Comparison of ENCODE assay signal across 9 cellular contexts in genomic region chr12:93773122-93773871, GRCh38.
DNase-seq lines count a peak whose midpoint lies in the region; ATAC-seq and FAIRE-seq lines count a peak whose summit lies in the region.
"Had no signal": no experiment of that assay in that cellular context is flagged by ENCODE, and none has a peak within 500 bp of the region (broad histone marks: within the 10 kb centered on the region; RNA-seq: fewer than 3 reads in every experiment).

No MANE protein-coding gene starts in this region.

- H3K9me3 Mint-ChIP-seq in T-cell, result peaks cover 0 to 6% (median 5%) of the 10 kb centered on the region in 3 donors

- CTCF ChIA-PET in T-cell (lab: Charles Lee), result no interaction called here

- H3K36me3 Mint-ChIP-seq in T-cell, result peaks cover 17% of the 10 kb centered on the region

- POLR2A ChIA-PET in T-cell (lab: Charles Lee), result interaction anchor here in 1 of 2 donors (0.6 to 0.7 kb wide), 2 partner anchors 387 to 1130 kb away, joined by 3 to 13 read pairs; no protein-coding TSS in a partner anchor

- ATAC-seq in T-cell (replicated peaks in 1 of 4) (peak; percentile 9 to 84 (median 40)), GM21717 (IDR thresholded peaks at IDR 0.05; ENCODE audit: unreplicated experiment) (no peak)
- ATAC-seq: Panc1 had no signal

- H3K4me1 Mint-ChIP-seq in T-cell, result peaks cover 23 to 41% (median 32%) of the 10 kb centered on the region in 3 donors

- peak; percentile 46 for FAIRE-seq in HTR-8/SVneo (lab: Jason Lieb, UNC)
- FAIRE-seq: GM18507 had no signal

- H3K27ac Mint-ChIP-seq in T-cell, result peak overlapping the region; percentile 47 to 64

- no peaks in the 10 kb centered on the region for H3K27me3 Mint-ChIP-seq in T-cell

- no peak overlapping the region for H3K4me3 Mint-ChIP-seq in T-cell

- DNase-seq in HTR-8/SVneo (ENCODE audit: insufficient read length, low spot score), result no peak
- peak in 22 of 34 experiments; percentile 5 to 54 (median 18) for DNase-seq in T-cell
- peak; percentile 38 for DNase-seq in central memory CD4-positive, alpha-beta T cell
- peak; percentile 74 for DNase-seq in stimulated activated CD4-positive, alpha-beta T cell treated with anti-CD3 and anti-CD28 coated beads, Interleukin-4, amount 100 ng/mL, for 24 hours
- DNase-seq in NCI-H1092 (lab: John Stamatoyannopoulos, UW), result no peak
- no peak for DNase-seq in nucleus accumbens (lab: John Stamatoyannopoulos, UW)

Comparison
In these comparisons a context has a peak if more than half of its experiments do, and no peak if none do; other contexts are left out.
1. DNase-seq: peak in T-cell (22 of 34), central memory CD4-positive, alpha-beta T cell (single experiment) and stimulated activated CD4-positive, alpha-beta T cell treated with anti-CD3 and anti-CD28 coated beads, Interleukin-4, amount 100 ng/mL, for 24 hours (single experiment); none in HTR-8/SVneo (single experiment), NCI-H1092 (single experiment) and nucleus accumbens (0 of 56).